Comparison of ENCODE assay signal across 34 cellular contexts in the genomic region with DNA sequence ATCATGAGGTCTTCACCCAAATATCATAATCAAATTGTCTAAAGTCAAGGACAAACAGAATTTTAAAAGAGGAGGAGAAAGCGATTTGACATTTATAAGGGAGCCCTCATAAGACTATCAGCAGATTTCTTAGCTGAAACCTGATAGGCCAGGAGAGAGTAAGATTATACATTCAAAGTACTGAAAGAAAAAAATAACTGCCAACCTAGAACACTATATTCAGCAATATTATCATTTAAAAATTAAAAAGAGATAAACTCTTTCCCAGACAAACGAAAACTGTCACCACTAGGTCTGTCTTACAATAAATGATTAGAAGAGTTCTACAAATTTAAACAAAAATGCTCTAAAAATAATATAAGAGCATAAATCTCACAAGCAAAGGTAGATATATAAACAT.
"Had no signal": no experiment of that assay in that cellular context is flagged by ENCODE, and none has a peak within 500 bp of the region (broad histone marks: within the 10 kb centered on the region; RNA-seq: fewer than 3 reads in every experiment).

No MANE protein-coding gene starts in this region.

- DNase-seq: Karpas-422, Kasumi-1, MM.1S, NCI-H1048, NCI-H1092, NCI-H1092 treated with DMSO at 0.1 percent for 48 hours, NCI-H1105, NCI-H1105 treated with DMSO at 0.1 percent for 48 hours, NCI-H1417, NCI-H1417 treated with DMSO at 0.1 percent for 48 hours, NCI-H1436, NCI-H1436 treated with DMSO at 0.1 percent for 48 hours, NCI-H146, NCI-H1694, NCI-H1694 treated with DMSO at 0.1 percent for 48 hours, NCI-H187, NCI-H187 treated with DMSO at 0.1 percent for 48 hours, NCI-H1930, NCI-H2029, NCI-H2029 treated with DMSO at 0.1 percent for 48 hours, NCI-H2081, NCI-H2081 treated with DMSO at 0.1 percent for 48 hours, NCI-H2107, NCI-H2171, NCI-H2171 treated with DMSO at 0.1 percent for 48 hours, NCI-H2227 treated with DMSO at 0.1 percent for 48 hours, NCI-H226, NCI-H345, NCI-H446, NCI-H446 treated with DMSO at 0.1 percent for 48 hours, NCI-H510A, NCI-H510A treated with DMSO at 0.1 percent for 48 hours, NCI-H524 had no signal

- H3K36me3 ChIP-seq: MG63 had no signal

- H3K27me3 ChIP-seq: MG63 had no signal

- H3K4me3 ChIP-seq: MG63 had no signal
